20 cellular contexts compared by ENCODE assay signal in genomic region chr1:151051356-151052009, GRCh38. TPM values are rescaled to one million over a fixed set of nuclear protein-coding genes. Genes with fewer than 3 reads are reported as not detected.
DNase-seq lines count a peak whose midpoint lies in the region; ATAC-seq, FAIRE-seq and TF ChIP-seq lines count a peak whose summit lies in the region.
"Had no signal": no experiment of that assay in that cellular context is flagged by ENCODE, and none has a peak within 500 bp of the region (broad histone marks: within the 10 kb centered on the region; RNA-seq: fewer than 3 reads in every experiment).

No MANE protein-coding gene starts in this region.

- H3K4me1 Mint-ChIP-seq in activated T-cell treated with anti-CD3 and anti-CD28 coated beads, Interleukin-2, amount 50 U/mL, for 72 hours (ENCODE audit: low read depth) = peaks cover 42% of the 10 kb centered on the region
- H3K4me1 Mint-ChIP-seq in HFFc6 (ENCODE audit: low read depth) = peaks cover 48% of the 10 kb centered on the region
- H3K4me1 Mint-ChIP-seq in astrocyte (ENCODE audit: low read depth, unreplicated experiment) = peaks cover 20% of the 10 kb centered on the region
- peaks cover 71% of the 10 kb centered on the region for H3K4me1 Mint-ChIP-seq in nephron progenitor cell

- H4K20me1 ChIP-seq in astrocyte (ENCODE audit: insufficient read depth, low read length) = peaks cover 64% of the 10 kb centered on the region

- H3K4me2 ChIP-seq in astrocyte (ENCODE audit: low read length) = no peak overlapping the region

- H3K27ac Mint-ChIP-seq in activated T-cell treated with anti-CD3 and anti-CD28 coated beads, Interleukin-2, amount 50 U/mL, for 72 hours = peak overlapping the region; percentile 68
- H3K27ac Mint-ChIP-seq in HFFc6 (peak overlapping the region; percentile 96), astrocyte (ENCODE audit: unreplicated experiment) (peak overlapping the region; percentile 26), nephron progenitor cell (peak overlapping the region; percentile 66)

- H3K79me2 ChIP-seq in astrocyte (ENCODE audit: insufficient read depth, low read length) = peaks cover 28% of the 10 kb centered on the region

- H3K27me3 Mint-ChIP-seq in activated T-cell treated with anti-CD3 and anti-CD28 coated beads, Interleukin-2, amount 50 U/mL, for 72 hours (ENCODE audit: low read depth) = no peaks in the 10 kb centered on the region
- H3K27me3 Mint-ChIP-seq in HFFc6 (ENCODE audit: insufficient read depth) = peaks cover 6% of the 10 kb centered on the region
- no peaks in the 10 kb centered on the region for H3K27me3 Mint-ChIP-seq in astrocyte (ENCODE audit: low read depth, unreplicated experiment)
- peaks cover 2% of the 10 kb centered on the region for H3K27me3 Mint-ChIP-seq in nephron progenitor cell (ENCODE audit: low read depth, poor library complexity)

- no peak overlapping the region for H3K4me3 ChIP-seq in astrocyte (ENCODE audit: insufficient read depth, low read depth, low read length)
- H3K4me3 ChIP-seq: GM23248, MG63, psoas muscle, uterus had no signal

- H3K36me3 ChIP-seq in astrocyte (ENCODE audit: insufficient read depth, low read length) = peaks cover 51% of the 10 kb centered on the region
- H3K36me3 ChIP-seq: uterus had no signal

- peaks cover 12% of the 10 kb centered on the region for H3K4me1 ChIP-seq in astrocyte (ENCODE audit: insufficient read depth, low read length)

- DNase-seq in activated T-cell treated with anti-CD3 and anti-CD28 coated beads, Interleukin-2, amount 50 U/mL, for 72 hours = no peak
- no peak for DNase-seq in activated T-cell treated with anti-CD3 and anti-CD28 coated beads, Interleukin-2, amount 50 U/mL, for 48 hours
- no peak for DNase-seq in HFFc6
- no peak for DNase-seq in astrocyte (ENCODE audit: low read depth)
- DNase-seq in nephron progenitor cell = no peak
- DNase-seq in COR-L47 (lab: John Stamatoyannopoulos, UW) = no peak
- no peak for DNase-seq in MV-4-11 (lab: John Stamatoyannopoulos, UW)
- DNase-seq: activated gamma-delta T cell treated with Interleukin-2 at 50 U/mL for 16 hours; effector CD4-positive, alpha-beta T cell; GM23248; MG63; NCI-H187 treated with DMSO at 0.1 percent for 48 hours; NCI-H510A treated with DMSO at 0.1 percent for 48 hours; psoas muscle; stimulated activated CD4-positive, alpha-beta T cell treated with anti-CD3 and anti-CD28 coated beads, Interleukin-12 subunit alpha, Interleukin-12 subunit beta, amount 100 ng/mL, for 4 hours; uterus had no signal

- no peak for ATAC-seq in activated T-cell treated with anti-CD3 and anti-CD28 coated beads, Interleukin-2, amount 50 U/mL, for 72 hours (replicated peaks in 1 of 2)
- no peak for ATAC-seq in GM21390 (IDR thresholded peaks at IDR 0.05; ENCODE audit: unreplicated experiment)
- ATAC-seq: left lobe of liver, psoas muscle had no signal

- no peak for FAIRE-seq in astrocyte (lab: Jason Lieb, UNC)
- FAIRE-seq: bronchial epithelial cell, D721Med had no signal

- H3K9me3 ChIP-seq in astrocyte (ENCODE audit: insufficient read depth, low read depth, low read length) = no peaks in the 10 kb centered on the region
- H3K9me3 ChIP-seq: MG63, psoas muscle, uterus had no signal

- H3K27me3 ChIP-seq in astrocyte (ENCODE audit: insufficient read depth, low read length) = no peaks in the 10 kb centered on the region
- H3K27me3 ChIP-seq: MG63, uterus had no signal

- H3K9ac ChIP-seq in astrocyte (ENCODE audit: low read length) = no peak overlapping the region
- H3K9ac ChIP-seq: GM23248 had no signal

- no peak for TF ChIP-seq CTCF in HFFc6 (IDR thresholded peaks at IDR 0.05)
- no peak for TF ChIP-seq CTCF in astrocyte (IDR thresholded peaks at IDR 0.05; ENCODE audit: insufficient read depth, low read depth, low read length)
- TF ChIP-seq CTCF in nephron progenitor cell (IDR thresholded peaks at IDR 0.05) = no peak

- H3K4me3 Mint-ChIP-seq in activated T-cell treated with anti-CD3 and anti-CD28 coated beads, Interleukin-2, amount 50 U/mL, for 72 hours = no peak overlapping the region
- no peak overlapping the region for H3K4me3 Mint-ChIP-seq in HFFc6
- H3K4me3 Mint-ChIP-seq in astrocyte (ENCODE audit: unreplicated experiment) = no peak overlapping the region
- H3K4me3 Mint-ChIP-seq in nephron progenitor cell = no peak overlapping the region

- peaks cover 9 to 29% of the 10 kb centered on the region in 2 donors for H3K36me3 Mint-ChIP-seq in activated T-cell treated with anti-CD3 and anti-CD28 coated beads, Interleukin-2, amount 50 U/mL, for 72 hours (ENCODE audit: insufficient read depth in 2 of 2)
- peaks cover 29% of the 10 kb centered on the region for H3K36me3 Mint-ChIP-seq in HFFc6 (ENCODE audit: low read depth)
- H3K36me3 Mint-ChIP-seq in astrocyte (ENCODE audit: low read depth, unreplicated experiment) = peaks cover 21% of the 10 kb centered on the region
- peaks cover 37% of the 10 kb centered on the region for H3K36me3 Mint-ChIP-seq in nephron progenitor cell (ENCODE audit: low read depth)

- no peak overlapping the region for H3K27ac ChIP-seq in astrocyte (ENCODE audit: low read depth, low read length)
- H3K27ac ChIP-seq: uterus had no signal

- peaks cover 0 to 2% of the 10 kb centered on the region in 2 donors for H3K9me3 Mint-ChIP-seq in activated T-cell treated with anti-CD3 and anti-CD28 coated beads, Interleukin-2, amount 50 U/mL, for 72 hours
- no peaks in the 10 kb centered on the region for H3K9me3 Mint-ChIP-seq in HFFc6
- no peaks in the 10 kb centered on the region for H3K9me3 Mint-ChIP-seq in astrocyte (ENCODE audit: unreplicated experiment)
- H3K9me3 Mint-ChIP-seq in nephron progenitor cell = no peaks in the 10 kb centered on the region

- no peak overlapping the region for H2AFZ ChIP-seq in astrocyte (ENCODE audit: low read depth, low read length)
- H2AFZ ChIP-seq: GM23248 had no signal

RNA-seq across cellular contexts. Expression of gene C1orf56, which starts 3.9 kb away (rescaled TPM):
- 1 to 10 TPM; 2.1 to 3.1 TPM for total RNA-seq in activated T-cell treated with anti-CD3 and anti-CD28 coated beads, Interleukin-2, amount 50 U/mL, for 72 hours
- 1 to 10 TPM; 3.0 to 6.6 (median 4.6) TPM for total RNA-seq in HFFc6 (2021; fragmentation: NEBNext Ultra II Directional; extraction: Animal tissue kit (Norgen Biotek cat#: 25700))
- 1.3 and 1.7 TPM in 2 replicates for total RNA-seq in astrocyte

RNA-seq across cellular contexts. Expression of gene CDC42SE1, which starts 7.9 kb away (rescaled TPM):
- total RNA-seq in activated T-cell treated with anti-CD3 and anti-CD28 coated beads, Interleukin-2, amount 50 U/mL, for 72 hours = 100 to 1,000 TPM; 210 to 220 TPM
- 10 to 100 TPM; 63.2 to 75.1 (median 68.3) TPM for total RNA-seq in HFFc6 (2021; fragmentation: NEBNext Ultra II Directional; extraction: Animal tissue kit (Norgen Biotek cat#: 25700))
- total RNA-seq in astrocyte = 107 and 116 TPM in 2 replicates

RNA-seq across cellular contexts. Expression of gene MLLT11, which starts 8.7 kb away (rescaled TPM):
- 1 to 10 TPM; 5.3 to 5.6 TPM for total RNA-seq in activated T-cell treated with anti-CD3 and anti-CD28 coated beads, Interleukin-2, amount 50 U/mL, for 72 hours
- total RNA-seq in HFFc6 (2021; fragmentation: NEBNext Ultra II Directional; extraction: Animal tissue kit (Norgen Biotek cat#: 25700)) = 10 to 100 TPM in 4 of 6 experiments, 1 to 10 TPM in 2; 9.3 to 11.7 (median 10.8) TPM
- total RNA-seq in astrocyte = 69.3 and 77.4 TPM in 2 replicates

RNA-seq across cellular contexts. Expression of gene BNIPL, which starts 15.1 kb away (rescaled TPM):
- total RNA-seq in activated T-cell treated with anti-CD3 and anti-CD28 coated beads, Interleukin-2, amount 50 U/mL, for 72 hours = 1 to 10 TPM; 2.8 to 5.3 TPM
- under 1 TPM in 5 of 6 experiments, not detected in 1; 0.06 to 0.31 (median 0.12) TPM for total RNA-seq in HFFc6 (2021; fragmentation: NEBNext Ultra II Directional; extraction: Animal tissue kit (Norgen Biotek cat#: 25700))
- 0.29 and 0.73 TPM in 2 replicates for total RNA-seq in astrocyte
- total RNA-seq: GM23248 had no signal

RNA-seq across cellular contexts. Expression of gene GABPB2, which starts 19.1 kb away (rescaled TPM):
- 10 to 100 TPM; 22.7 to 29.1 TPM for total RNA-seq in activated T-cell treated with anti-CD3 and anti-CD28 coated beads, Interleukin-2, amount 50 U/mL, for 72 hours
- total RNA-seq in HFFc6 (2021; fragmentation: NEBNext Ultra II Directional; extraction: Animal tissue kit (Norgen Biotek cat#: 25700)) = 10 to 100 TPM; 10.6 to 12.2 (median 11.5) TPM
- 3.6 and 3.8 TPM in 2 replicates for total RNA-seq in astrocyte

Comparison
In these comparisons a context has a peak if more than half of its experiments do, and no peak if none do; other contexts are left out.
1. H3K27ac Mint-ChIP-seq: peak in every context shown above with its lines; median percentile 96 in HFFc6; 68 in activated T-cell treated with anti-CD3 and anti-CD28 coated beads, Interleukin-2, amount 50 U/mL, for 72 hours; 66 in nephron progenitor cell; 26 in astrocyte.